In genomic region chr2:85939136-85939535, GRCh38 we compare ENCODE assay signal across 24 cellular contexts.
"Had no signal": no experiment of that assay in that cellular context is flagged by ENCODE, and none has a peak within 500 bp of the region (broad histone marks: within the 10 kb centered on the region; RNA-seq: fewer than 3 reads in every experiment).

No MANE protein-coding gene starts in this region.

- ATAC-seq: effector memory CD8-positive, alpha-beta T cell; gastroesophageal sphincter; left cardiac atrium; psoas muscle; sciatic nerve had no signal

- H3K4me1 Mint-ChIP-seq: immature natural killer cell, naive B cell had no signal

- H3K27ac ChIP-seq: esophagus squamous epithelium, gastroesophageal sphincter, left ventricle myocardium inferior, psoas muscle, stomach, thoracic aorta, transverse colon had no signal

- H3K4me3 Mint-ChIP-seq: dendritic cell treated with granulocyte-macrophage colony-stimulating factor and Interleukin-4, amounts not matched to agents 40 ng/mL and 50 ng/mL, for 4 days; effector memory CD8-positive, alpha-beta T cell; immature natural killer cell; naive B cell; nephron progenitor cell had no signal

- H3K4me1 ChIP-seq: esophagus squamous epithelium, transverse colon had no signal

- DNase-seq: effector memory CD8-positive, alpha-beta T cell; esophagus squamous epithelium; foreskin fibroblast; glutamatergic neuron; immature natural killer cell; kidney; left cardiac atrium; left ventricle myocardium inferior; mesendoderm; naive B cell; nephron progenitor cell; psoas muscle; retina; stimulated activated CD4-positive, alpha-beta T cell treated with anti-CD3 and anti-CD28 coated beads, Interleukin-2, amount 100 ng/mL, for 24 hours; stimulated activated CD4-positive, alpha-beta T cell treated with anti-CD3 and anti-CD28 coated beads, Interleukin-4, amount 100 ng/mL, for 4 hours; stimulated activated naive CD4-positive, alpha-beta T cell; stomach; substantia nigra; transverse colon had no signal

- H3K27me3 Mint-ChIP-seq: dendritic cell treated with granulocyte-macrophage colony-stimulating factor and Interleukin-4, amounts not matched to agents 40 ng/mL and 50 ng/mL, for 4 days; effector memory CD8-positive, alpha-beta T cell; naive B cell had no signal

- H3K4me3 ChIP-seq: esophagus squamous epithelium, gastroesophageal sphincter, left ventricle myocardium inferior, lung, psoas muscle, stomach, thoracic aorta, transverse colon had no signal

- H3K27me3 ChIP-seq: esophagus squamous epithelium, gastroesophageal sphincter, stomach, transverse colon had no signal

- H3K9me3 ChIP-seq: psoas muscle had no signal

- H3K36me3 ChIP-seq: esophagus squamous epithelium, gastroesophageal sphincter, left ventricle myocardium inferior, stomach, thoracic aorta, transverse colon had no signal

- H3K27ac Mint-ChIP-seq: dendritic cell treated with granulocyte-macrophage colony-stimulating factor and Interleukin-4, amounts not matched to agents 40 ng/mL and 50 ng/mL, for 4 days; effector memory CD8-positive, alpha-beta T cell; immature natural killer cell; naive B cell; nephron progenitor cell had no signal

- FAIRE-seq: kidney had no signal
